Comparison of ENCODE assay signal across 14 cellular contexts in the genomic region with DNA sequence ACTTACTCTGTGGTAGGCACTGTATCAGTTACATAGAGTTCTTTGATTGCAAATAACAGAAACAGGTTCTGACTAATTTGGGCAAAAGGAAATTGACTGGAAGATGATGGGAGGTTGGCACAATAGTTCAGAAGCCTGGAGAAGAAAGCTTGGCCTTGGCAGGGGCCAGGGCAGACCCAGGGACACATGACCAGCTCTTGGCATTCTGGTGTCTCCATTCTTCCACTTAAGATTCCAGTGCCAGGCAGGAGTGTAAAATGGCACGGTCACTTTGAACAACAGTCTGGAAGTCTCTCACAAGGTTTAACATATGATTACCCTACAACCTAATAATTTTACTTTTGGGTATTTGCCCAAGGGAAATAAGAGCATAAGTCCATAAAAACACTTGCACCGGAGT.
"Had no signal": no experiment of that assay in that cellular context is flagged by ENCODE, and none has a peak within 500 bp of the region (broad histone marks: within the 10 kb centered on the region; RNA-seq: fewer than 3 reads in every experiment).

No MANE protein-coding gene starts in this region.

- H3K36me3 ChIP-seq: stomach, thoracic aorta had no signal

- H3K4me1 ChIP-seq: parathyroid adenoma, stomach had no signal

- H3K4me3 ChIP-seq: dorsolateral prefrontal cortex, stomach, thoracic aorta had no signal

- H3K27ac ChIP-seq: dorsolateral prefrontal cortex, parathyroid adenoma, stomach, thoracic aorta had no signal

- DNase-seq: cortex of kidney; dorsolateral prefrontal cortex; effector CD8-positive, alpha-beta T cell; immature natural killer cell; naive thymus-derived CD4-positive, alpha-beta T cell; nephron progenitor cell; small intestine; stimulated activated CD4-positive, alpha-beta T cell treated with anti-CD3 and anti-CD28 coated beads, Interleukin-12 subunit alpha, Interleukin-12 subunit beta, amount 100 ng/mL, for 4 hours; stimulated activated naive CD4-positive, alpha-beta T cell; stomach; substantia nigra had no signal

- H3K9me3 ChIP-seq: thoracic aorta had no signal

- H3K27me3 ChIP-seq: stomach had no signal

- ATAC-seq: esophagus mucosa; naive thymus-derived CD4-positive, alpha-beta T cell had no signal
